ENCODE assay signal across 1 cellular context in the genomic region with DNA sequence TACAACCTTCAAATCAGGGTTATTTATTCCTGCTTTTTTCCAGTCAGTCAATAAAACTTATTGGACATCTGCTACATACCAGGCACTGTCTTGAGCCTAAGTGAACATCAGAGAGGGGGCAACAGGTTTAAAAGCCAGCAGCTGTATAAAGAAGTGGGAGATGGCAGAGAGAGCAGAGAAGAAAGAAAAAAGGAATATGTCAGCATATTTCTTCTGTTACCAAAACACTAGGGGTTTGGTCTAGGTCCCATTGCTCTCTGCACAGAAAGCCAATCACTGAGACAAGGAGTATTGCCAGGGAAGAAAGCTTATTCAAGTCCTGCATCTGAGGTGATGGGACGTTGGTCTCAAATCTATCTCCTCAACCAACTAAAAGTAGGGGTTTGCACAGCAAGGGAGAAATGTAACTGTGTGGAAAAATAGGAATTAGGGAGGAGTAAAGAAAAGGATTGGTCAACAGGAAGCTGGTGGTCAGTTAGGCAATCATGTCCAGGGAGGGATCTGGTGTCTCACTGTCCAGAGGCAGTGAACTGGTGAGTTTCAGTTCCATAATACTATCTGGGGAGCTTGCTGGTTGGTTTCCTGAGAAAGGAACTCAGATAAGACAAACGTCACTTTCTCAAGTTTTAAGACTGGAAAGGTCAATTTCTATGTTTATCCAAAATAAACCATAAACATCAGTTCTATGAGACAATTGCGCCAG.
TF ChIP-seq lines count a peak whose summit lies in the region.

No MANE protein-coding gene starts in this region.

TF ChIP-seq in GM12878, 131 proteins besides CTCF, POLR2A, EP300 and RAD21:
- TF ChIP-seq, protein P1, sequence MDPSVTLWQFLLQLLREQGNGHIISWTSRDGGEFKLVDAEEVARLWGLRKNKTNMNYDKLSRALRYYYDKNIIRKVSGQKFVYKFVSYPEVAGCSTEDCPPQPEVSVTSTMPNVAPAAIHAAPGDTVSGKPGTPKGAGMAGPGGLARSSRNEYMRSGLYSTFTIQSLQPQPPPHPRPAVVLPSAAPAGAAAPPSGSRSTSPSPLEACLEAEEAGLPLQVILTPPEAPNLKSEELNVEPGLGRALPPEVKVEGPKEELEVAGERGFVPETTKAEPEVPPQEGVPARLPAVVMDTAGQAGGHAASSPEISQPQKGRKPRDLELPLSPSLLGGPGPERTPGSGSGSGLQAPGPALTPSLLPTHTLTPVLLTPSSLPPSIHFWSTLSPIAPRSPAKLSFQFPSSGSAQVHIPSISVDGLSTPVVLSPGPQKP (IDR thresholded peaks at IDR 0.05; ENCODE audit: low read depth, low read length): no peak
- TF ChIP-seq, protein P2, sequence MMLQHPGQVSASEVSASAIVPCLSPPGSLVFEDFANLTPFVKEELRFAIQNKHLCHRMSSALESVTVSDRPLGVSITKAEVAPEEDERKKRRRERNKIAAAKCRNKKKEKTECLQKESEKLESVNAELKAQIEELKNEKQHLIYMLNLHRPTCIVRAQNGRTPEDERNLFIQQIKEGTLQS (IDR thresholded peaks at IDR 0.05; ENCODE audit: borderline replicate concordance, extremely low read depth, low read depth, low read length): no peak
- TF ChIP-seq SP1 (IDR thresholded peaks at IDR 0.05; ENCODE audit: low read depth, low read length): no peak
- TF ChIP-seq, protein P3, sequence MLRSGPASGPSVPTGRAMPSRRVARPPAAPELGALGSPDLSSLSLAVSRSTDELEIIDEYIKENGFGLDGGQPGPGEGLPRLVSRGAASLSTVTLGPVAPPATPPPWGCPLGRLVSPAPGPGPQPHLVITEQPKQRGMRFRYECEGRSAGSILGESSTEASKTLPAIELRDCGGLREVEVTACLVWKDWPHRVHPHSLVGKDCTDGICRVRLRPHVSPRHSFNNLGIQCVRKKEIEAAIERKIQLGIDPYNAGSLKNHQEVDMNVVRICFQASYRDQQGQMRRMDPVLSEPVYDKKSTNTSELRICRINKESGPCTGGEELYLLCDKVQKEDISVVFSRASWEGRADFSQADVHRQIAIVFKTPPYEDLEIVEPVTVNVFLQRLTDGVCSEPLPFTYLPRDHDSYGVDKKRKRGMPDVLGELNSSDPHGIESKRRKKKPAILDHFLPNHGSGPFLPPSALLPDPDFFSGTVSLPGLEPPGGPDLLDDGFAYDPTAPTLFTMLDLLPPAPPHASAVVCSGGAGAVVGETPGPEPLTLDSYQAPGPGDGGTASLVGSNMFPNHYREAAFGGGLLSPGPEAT (IDR thresholded peaks at IDR 0.05; ENCODE audit: low read depth): peak; percentile 17; the same call in 1 of the 2 replicates
- 0 out of 2 replicates have a peak, but pooled peaks have one; percentile 10 for TF ChIP-seq ATF7 (IDR thresholded peaks at IDR 0.05; ENCODE audit: low read depth)
- TF ChIP-seq FOXM1 (IDR thresholded peaks at IDR 0.05; ENCODE audit: low read depth, low read length): no peak
- no peak for TF ChIP-seq CHD2 (IDR thresholded peaks at IDR 0.05; ENCODE audit: borderline replicate concordance, low read depth, low read length)
- 0 out of 2 replicates have a peak, but pooled peaks have one; percentile 47 for TF ChIP-seq CBX5 (IDR thresholded peaks at IDR 0.05; ENCODE audit: low read depth)
